ENCODE assay signal across 23 cellular contexts in genomic region chr2:205270689-205271088, GRCh38.
DNase-seq lines count a peak whose midpoint lies in the region; ATAC-seq, FAIRE-seq and TF ChIP-seq lines count a peak whose summit lies in the region.
"Had no signal": no experiment of that assay in that cellular context is flagged by ENCODE, and none has a peak within 500 bp of the region (broad histone marks: within the 10 kb centered on the region; RNA-seq: fewer than 3 reads in every experiment).

No MANE protein-coding gene starts in this region.

- ATAC-seq in K562 = no peak
- no peak for ATAC-seq in natural killer cell treated with Interleukin-12 subunit alpha and Interleukin-12 subunit beta and Interleukin-15 and Interleukin-18, amount 100 ng/mL, for 72 hours
- no peak for ATAC-seq in GM18873 (IDR thresholded peaks at IDR 0.05; ENCODE audit: low FRiP score, unreplicated experiment)
- ATAC-seq: esophagus mucosa; left lobe of liver; stimulated activated naive B cell treated with anti-CD40 and anti-IgM and Interleukin-4, amounts not matched to agents 10 μg/mL and 1 μg/mL and 100 μg/mL, for 72 hours had no signal

- no peaks in the 10 kb centered on the region for H3K4me1 ChIP-seq in K562 (replicated peaks in 1 of 2; ENCODE audit: control insufficient read depth in 2 of 2, insufficient read depth in 2 of 2, low read length in 2 of 2)

- H3K79me2 ChIP-seq in K562 (ENCODE audit: control insufficient read depth, insufficient read depth, low read length) = no peaks in the 10 kb centered on the region

- H3K27me3 ChIP-seq in K562 (ENCODE audit: control insufficient read depth in 2 of 2, insufficient read depth in 2 of 2, low read length in 2 of 2) = no peaks in the 10 kb centered on the region

- no peaks in the 10 kb centered on the region for H3K36me3 ChIP-seq in K562 (ENCODE audit: control insufficient read depth, insufficient read depth, low read length)
- H3K36me3 ChIP-seq: HAP-1 had no signal

- no peak overlapping the region for H3K4me2 ChIP-seq in K562 (ENCODE audit: insufficient read depth, low read length)

- no peaks in the 10 kb centered on the region for H3K9me3 Mint-ChIP-seq in Calu3 (ENCODE audit: low read depth, unreplicated experiment)
- no peaks in the 10 kb centered on the region for H3K9me3 Mint-ChIP-seq in natural killer cell treated with Interleukin-12 subunit alpha and Interleukin-12 subunit beta and Interleukin-15 and Interleukin-18, amount 100 ng/mL, for 72 hours
- H3K9me3 Mint-ChIP-seq: activated CD4-positive, alpha-beta memory T cell treated with anti-CD3 and anti-CD28 coated beads, Interleukin-2, amount 10 ng/mL, durations not matched to agents 7 days and 5 days; nephron; stimulated activated naive B cell treated with anti-CD40 and anti-IgM and Interleukin-4, amounts not matched to agents 10 μg/mL and 1 μg/mL and 100 μg/mL, for 72 hours had no signal

- intact Hi-C loops in Calu3 (cut with micrococcal nuclease; ENCODE audit: unreplicated experiment) (no loop called here), K562 (cut with micrococcal nuclease) (no loop called here)

- POLR2A ChIA-PET in K562 (lab: Yijun Ruan, JAX) = no interaction called here

- H4K20me1 ChIP-seq in K562 (replicated peaks; ENCODE audit: control insufficient read depth, insufficient read depth, low read length) = no peaks in the 10 kb centered on the region

- TF ChIP-seq RAD21 in K562 (CRISPR knock-in tag; conservative IDR thresholded peaks at IDR 0.05 in 1 of 2, IDR thresholded peaks at IDR 0.05 in 1 of 2) = no peak

- H3K9me3 ChIP-seq in K562 (replicated peaks; ENCODE audit: control insufficient read depth, insufficient read depth, low read depth, low read length) = no peaks in the 10 kb centered on the region
- H3K9me3 ChIP-seq: HAP-1 had no signal

- no peak overlapping the region for H3K27ac ChIP-seq in K562 (ENCODE audit: extremely low read depth, low read depth, low read length)

- H2AFZ ChIP-seq in K562 (ENCODE audit: low read depth, low read length) = no peak overlapping the region

- no peaks in the 10 kb centered on the region for H3K9me1 ChIP-seq in K562 (ENCODE audit: control insufficient read depth, insufficient read depth, low read length)

- peaks cover 22% of the 10 kb centered on the region for H3K4me1 Mint-ChIP-seq in Calu3 (ENCODE audit: low read depth, unreplicated experiment)
- no peaks in the 10 kb centered on the region for H3K4me1 Mint-ChIP-seq in natural killer cell treated with Interleukin-12 subunit alpha and Interleukin-12 subunit beta and Interleukin-15 and Interleukin-18, amount 100 ng/mL, for 72 hours (ENCODE audit: low read depth in 2 of 2)
- H3K4me1 Mint-ChIP-seq: activated CD4-positive, alpha-beta memory T cell treated with anti-CD3 and anti-CD28 coated beads, Interleukin-2, amount 10 ng/mL, durations not matched to agents 7 days and 5 days; CD4-positive, CD25-positive, alpha-beta regulatory T cell; stimulated activated naive B cell treated with anti-CD40 and anti-IgM and Interleukin-4, amounts not matched to agents 10 μg/mL and 1 μg/mL and 100 μg/mL, for 72 hours had no signal

- no peak overlapping the region for H3K4me3 ChIP-seq in K562
- H3K4me3 ChIP-seq: HAP-1 had no signal

- H3K27me3 Mint-ChIP-seq in Calu3 (ENCODE audit: unreplicated experiment) = no peaks in the 10 kb centered on the region
- no peaks in the 10 kb centered on the region for H3K27me3 Mint-ChIP-seq in natural killer cell treated with Interleukin-12 subunit alpha and Interleukin-12 subunit beta and Interleukin-15 and Interleukin-18, amount 100 ng/mL, for 72 hours
- H3K27me3 Mint-ChIP-seq: activated CD4-positive, alpha-beta memory T cell treated with anti-CD3 and anti-CD28 coated beads, Interleukin-2, amount 10 ng/mL, durations not matched to agents 7 days and 5 days; CD4-positive, CD25-positive, alpha-beta regulatory T cell had no signal

- in situ Hi-C loops in K562 (cut with MboI) = no loop called here

- TF ChIP-seq CTCF in Calu3 (IDR thresholded peaks at IDR 0.05; ENCODE audit: unreplicated experiment) (no peak), K562 (IDR thresholded peaks at IDR 0.05 in 2 of 3, conservative IDR thresholded peaks at IDR 0.05 in 1 of 3; ENCODE audit: insufficient read depth in 2 of 3, low read depth in 1 of 3, low read length in 3 of 3) (no peak)

- no peak for TF ChIP-seq POLR2A in K562 (conservative IDR thresholded peaks at IDR 0.05)

- FAIRE-seq in K562 (lab: Jason Lieb, UNC) = no peak
- FAIRE-seq: HTR-8/SVneo had no signal

- CTCF ChIA-PET in Calu3 (lab: Charles Lee) (interaction anchor here (0.5 to 0.7 kb wide), 2 partner anchors 32 to 122 kb away, joined by 3 to 4 read pairs; no protein-coding TSS in a partner anchor), K562 (lab: Yijun Ruan, JAX; ENCODE audit: low intra/inter-chr PET ratio) (no interaction called here)

- no peak overlapping the region for H3K27ac Mint-ChIP-seq in Calu3 (ENCODE audit: unreplicated experiment)
- no peak overlapping the region for H3K27ac Mint-ChIP-seq in natural killer cell treated with Interleukin-12 subunit alpha and Interleukin-12 subunit beta and Interleukin-15 and Interleukin-18, amount 100 ng/mL, for 72 hours
- H3K27ac Mint-ChIP-seq: activated CD4-positive, alpha-beta memory T cell treated with anti-CD3 and anti-CD28 coated beads, Interleukin-2, amount 10 ng/mL, durations not matched to agents 7 days and 5 days; nephron; stimulated activated naive B cell treated with anti-CD40 and anti-IgM and Interleukin-4, amounts not matched to agents 10 μg/mL and 1 μg/mL and 100 μg/mL, for 72 hours had no signal

- no peak overlapping the region for H3K9ac ChIP-seq in K562 (ENCODE audit: insufficient read depth in 1 of 2, low read depth in 2 of 2, low read length in 2 of 2)

- no peak overlapping the region for H3K4me3 Mint-ChIP-seq in Calu3 (ENCODE audit: low read depth, unreplicated experiment)
- no peak overlapping the region for H3K4me3 Mint-ChIP-seq in natural killer cell treated with Interleukin-12 subunit alpha and Interleukin-12 subunit beta and Interleukin-15 and Interleukin-18, amount 100 ng/mL, for 72 hours
- H3K4me3 Mint-ChIP-seq: activated CD4-positive, alpha-beta memory T cell treated with anti-CD3 and anti-CD28 coated beads, Interleukin-2, amount 10 ng/mL, durations not matched to agents 7 days and 5 days; CD4-positive, CD25-positive, alpha-beta regulatory T cell; nephron; stimulated activated naive B cell treated with anti-CD40 and anti-IgM and Interleukin-4, amounts not matched to agents 10 μg/mL and 1 μg/mL and 100 μg/mL, for 72 hours had no signal

- TF ChIP-seq EP300 in K562 (IDR thresholded peaks at IDR 0.05; ENCODE audit: low read length) = no peak

- WGBS in K562 (ENCODE audit: insufficient coverage, low coverage, missing lambda C conversion rate) = 1% methylated on average over 4 of the region's 4 CpGs

- no peaks in the 10 kb centered on the region for H3K36me3 Mint-ChIP-seq in Calu3 (ENCODE audit: insufficient read depth, unreplicated experiment)
- no peaks in the 10 kb centered on the region for H3K36me3 Mint-ChIP-seq in natural killer cell treated with Interleukin-12 subunit alpha and Interleukin-12 subunit beta and Interleukin-15 and Interleukin-18, amount 100 ng/mL, for 72 hours
- H3K36me3 Mint-ChIP-seq: CD4-positive, CD25-positive, alpha-beta regulatory T cell; stimulated activated naive B cell treated with anti-CD40 and anti-IgM and Interleukin-4, amounts not matched to agents 10 μg/mL and 1 μg/mL and 100 μg/mL, for 72 hours had no signal

- DNase-seq in Calu3 (peak; percentile 50), HT1080 (ENCODE audit: low read depth) (peak; percentile 45), K562 (ENCODE audit: extremely low read depth in 1 of 4, low spot score in 3 of 4) (peak in 1 of 4 experiments; percentile 14), left kidney (ENCODE audit: low read depth, low spot score) (peak; percentile 32), NCI-H2171 (lab: John Stamatoyannopoulos, UW) (no peak)
- DNase-seq in natural killer cell treated with Interleukin-12 subunit alpha and Interleukin-12 subunit beta and Interleukin-15 and Interleukin-18, amount 100 ng/mL, for 72 hours (ENCODE audit: low spot score) = no peak
- DNase-seq: activated CD4-positive, alpha-beta memory T cell treated with anti-CD3 and anti-CD28 coated beads, Interleukin-2, amount 10 ng/mL, durations not matched to agents 7 days and 5 days; CD4-positive, CD25-positive, alpha-beta regulatory T cell; central memory CD4-positive, alpha-beta T cell; glutamatergic neuron; midbrain; NCI-H1105; NCI-H2107; NCI-H774; posterior cingulate gyrus; stimulated activated naive B cell treated with anti-CD40 and anti-IgM and Interleukin-4, amounts not matched to agents 10 μg/mL and 1 μg/mL and 100 μg/mL, for 72 hours; T1000 had no signal

- BruUV-seq in Calu3 (replicated peaks; lab: Mats Ljungman, UMichigan) (no TSS peak), K562 (replicated peaks; lab: Mats Ljungman, UMichigan) (no TSS peak)

TF ChIP-seq in K562, 482 proteins besides CTCF, POLR2A, EP300 and RAD21 (continues in another document):
- TF ChIP-seq RBM15 (IDR thresholded peaks at IDR 0.05; ENCODE audit: insufficient read depth, low read length) (no peak), ELF1 (tag; IDR thresholded peaks at IDR 0.05) (no peak), SMAD1 (IDR thresholded peaks at IDR 0.05; ENCODE audit: low read depth, low read length, partially characterized antibody) (no peak), SRF (CRISPR knock-in tag; IDR thresholded peaks at IDR 0.05) (no peak), PREB (CRISPR knock-in tag; IDR thresholded peaks at IDR 0.05) (no peak), HMBOX1 (IDR thresholded peaks at IDR 0.05) (no peak), NFIX (CRISPR knock-in tag; IDR thresholded peaks at IDR 0.05; ENCODE audit: low read depth) (peak; percentile 60; the same call in 1 of the 2 replicates), EWSR1 (IDR thresholded peaks at IDR 0.05; ENCODE audit: borderline replicate concordance, low read depth, partially characterized antibody) (no peak), ZNF507 (tag; conservative IDR thresholded peaks at IDR 0.05) (no peak)

Comparison
In these comparisons a context has a peak if more than half of its experiments do, and no peak if none do; other contexts are left out.
1. DNase-seq: peak in Calu3 (single experiment), HT1080 (single experiment) and left kidney (single experiment); none in NCI-H2171 (single experiment) and natural killer cell treated with Interleukin-12 subunit alpha and Interleukin-12 subunit beta and Interleukin-15 and Interleukin-18, amount 100 ng/mL, for 72 hours (single experiment).